Comparison of ENCODE assay signal across 20 cellular contexts in genomic region chr7:124557587-124557986, GRCh38.
"Had no signal": no experiment of that assay in that cellular context is flagged by ENCODE, and none has a peak within 500 bp of the region (broad histone marks: within the 10 kb centered on the region; RNA-seq: fewer than 3 reads in every experiment).

No MANE protein-coding gene starts in this region.

- H3K4me1 ChIP-seq: Peyer's patch had no signal

- H3K27ac ChIP-seq: HL-60, PC-9, Peyer's patch, SJCRH30 had no signal

- DNase-seq: KBM-7, MV-4-11, NCI-H1048, NCI-H1105, NCI-H1436 treated with DMSO at 0.1 percent for 48 hours, NCI-H187, NCI-H2029 treated with DMSO at 0.1 percent for 48 hours, NCI-H2171 treated with DMSO at 0.1 percent for 48 hours, NCI-H345, NCI-H510A treated with DMSO at 0.1 percent for 48 hours, NCI-H526, NCI-H748 treated with DMSO at 0.1 percent for 48 hours, PC-9, Peyer's patch, SHP77 treated with DMSO at 0.1 percent for 48 hours, SJCRH30, SW 1271, T-cell had no signal

- FAIRE-seq: HTR-8/SVneo had no signal

- H3K9me3 ChIP-seq: Peyer's patch, SJCRH30 had no signal

- H3K4me3 ChIP-seq: PC-9, Peyer's patch, SJCRH30 had no signal

- H3K27me3 ChIP-seq: Peyer's patch, SJCRH30 had no signal

- H3K4me2 ChIP-seq: PC-9 had no signal

- H3K36me3 ChIP-seq: Peyer's patch, SJCRH30 had no signal

- H2AFZ ChIP-seq: PC-9 had no signal
